22 cellular contexts compared by ENCODE assay signal in the genomic region with DNA sequence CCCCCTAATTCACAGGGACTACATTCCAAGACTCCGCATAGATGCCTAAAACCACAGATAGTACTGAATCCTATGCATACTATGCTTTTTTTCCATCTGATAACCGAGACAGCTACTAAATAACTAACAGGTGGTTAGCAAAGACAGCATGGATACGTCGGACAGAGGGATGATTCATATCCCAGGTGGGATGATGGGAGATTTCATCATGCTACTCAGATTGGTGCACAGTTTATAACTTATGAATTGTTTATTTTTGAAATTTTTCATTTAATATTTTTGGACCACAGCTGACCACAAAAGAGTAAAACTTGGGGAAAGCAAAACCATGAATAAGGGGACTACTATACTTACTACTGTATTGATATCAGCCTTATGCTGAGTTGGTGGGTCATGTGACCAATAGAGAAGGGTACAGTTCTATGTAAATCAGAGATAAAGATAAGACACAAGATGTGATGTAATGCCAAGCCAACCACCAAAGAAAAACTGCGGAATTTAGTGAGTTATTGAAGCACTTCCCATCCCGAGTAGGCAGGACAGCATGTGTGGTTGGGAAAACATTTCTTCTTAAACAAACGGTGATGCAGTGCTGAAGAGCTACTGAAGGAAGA.
"Had no signal": no experiment of that assay in that cellular context is flagged by ENCODE, and none has a peak within 500 bp of the region (broad histone marks: within the 10 kb centered on the region; RNA-seq: fewer than 3 reads in every experiment).

No MANE protein-coding gene starts in this region.

- H3K36me3 ChIP-seq: adrenal gland, lower lobe of right lung, upper lobe of left lung had no signal

- H3K27me3 ChIP-seq: adrenal gland, dorsolateral prefrontal cortex, upper lobe of left lung had no signal

- H3K27ac ChIP-seq: adrenal gland, dorsolateral prefrontal cortex, lower lobe of right lung, upper lobe of left lung had no signal

- H3K9me3 ChIP-seq: adrenal gland, lower lobe of right lung, upper lobe of left lung had no signal

- DNase-seq: activated CD4-positive, alpha-beta T cell treated with anti-CD3 and anti-CD28 coated beads, Interleukin-2, amount 50 U/mL, for 48 hours; activated CD8-positive, alpha-beta memory T cell treated with anti-CD3 and anti-CD28 coated beads, Interleukin-2, amount 50 U/mL, for 48 hours; activated naive CD4-positive, alpha-beta T cell; activated T-cell treated with anti-CD3 and anti-CD28 coated beads, Interleukin-2, amount 50 U/mL, for 4 hours; adrenal gland; dorsolateral prefrontal cortex; effector memory CD8-positive, alpha-beta T cell; foreskin fibroblast; lower lobe of right lung; naive B cell; occipital lobe; small intestine; stimulated activated CD4-positive, alpha-beta T cell treated with anti-CD3 and anti-CD28 coated beads, Interleukin-2, amount 100 ng/mL, for 48 hours; stimulated activated naive CD4-positive, alpha-beta T cell; T-helper 9 cell; upper lobe of left lung had no signal

- H3K4me1 ChIP-seq: lower lobe of right lung had no signal

- H3K4me3 ChIP-seq: adrenal gland, dorsolateral prefrontal cortex, lower lobe of right lung, upper lobe of left lung had no signal

- FAIRE-seq: colon, endothelial cell of umbilical vein, small intestine had no signal

- ATAC-seq: activated T-cell treated with anti-CD3 and anti-CD28 coated beads, Interleukin-2, amount 50 U/mL, for 4 hours; effector memory CD8-positive, alpha-beta T cell; esophagus mucosa; left lobe of liver; lower lobe of right lung; sciatic nerve; WTC11 had no signal
